In genomic region chr19:47086280-47086679, GRCh38 we compare ENCODE assay signal across 15 cellular contexts.
"Had no signal": no experiment of that assay in that cellular context is flagged by ENCODE, and none has a peak within 500 bp of the region (broad histone marks: within the 10 kb centered on the region; RNA-seq: fewer than 3 reads in every experiment).

No MANE protein-coding gene starts in this region.

- H3K4me3 Mint-ChIP-seq: activated CD4-positive, alpha-beta T cell treated with anti-CD3 and anti-CD28 coated beads for 36 hours; nephron; stimulated activated naive CD8-positive, alpha-beta T cell treated with anti-CD3 and anti-CD28 coated beads, Interleukin-15, amount 100 ng/mL, for 72 hours; T-cell had no signal

- H3K27me3 ChIP-seq: esophagus muscularis mucosa, sigmoid colon, testis had no signal

- DNase-seq: activated CD4-positive, alpha-beta T cell treated with anti-CD3 and anti-CD28 coated beads for 36 hours; activated naive CD4-positive, alpha-beta T cell treated with anti-CD3 and anti-CD28 coated beads, Interleukin-2, amount 50 U/mL, for 16 hours; activated T-cell treated with anti-CD3 and anti-CD28 coated beads, Interleukin-2, amount 50 U/mL, for 1 hour; anterior cingulate cortex; lower lobe of right lung; mucosa of descending colon; sigmoid colon; stimulated activated naive CD8-positive, alpha-beta T cell treated with anti-CD3 and anti-CD28 coated beads, Interleukin-15, amount 100 ng/mL, for 72 hours; T-cell; T1000; testis had no signal

- H3K27me3 Mint-ChIP-seq: activated CD4-positive, alpha-beta T cell treated with anti-CD3 and anti-CD28 coated beads for 36 hours; stimulated activated naive CD8-positive, alpha-beta T cell treated with anti-CD3 and anti-CD28 coated beads, Interleukin-15, amount 100 ng/mL, for 72 hours; T-cell had no signal

- H3K27ac Mint-ChIP-seq: nephron had no signal

- H3K9me3 ChIP-seq: esophagus muscularis mucosa, lower lobe of right lung, mucosa of descending colon, sigmoid colon, testis had no signal

- H3K4me1 Mint-ChIP-seq: activated CD4-positive, alpha-beta T cell treated with anti-CD3 and anti-CD28 coated beads for 36 hours; nephron had no signal

- H3K27ac ChIP-seq: esophagus muscularis mucosa, lower lobe of right lung, sigmoid colon, SK-N-MC, testis, VCaP had no signal

- H3K4me3 ChIP-seq: esophagus muscularis mucosa, lower lobe of right lung, mucosa of descending colon, sigmoid colon, SK-N-MC, testis had no signal

- H3K4me1 ChIP-seq: esophagus muscularis mucosa, lower lobe of right lung, sigmoid colon, testis had no signal

- H3K9me3 Mint-ChIP-seq: nephron; stimulated activated naive CD8-positive, alpha-beta T cell treated with anti-CD3 and anti-CD28 coated beads, Interleukin-15, amount 100 ng/mL, for 72 hours; T-cell had no signal
